1 cellular context compared by ENCODE assay signal in genomic region chr7:106313456-106313891, GRCh38.
TF ChIP-seq lines count a peak whose summit lies in the region.

No MANE protein-coding gene starts in this region.

TF ChIP-seq in SK-N-SH, 30 proteins besides CTCF, POLR2A, EP300 and RAD21 (continued from another document):
- TF ChIP-seq NFIC (IDR thresholded peaks at IDR 0.05; ENCODE audit: borderline replicate concordance) (no peak), CHD2 (IDR thresholded peaks at IDR 0.05; ENCODE audit: low read length, partially characterized antibody) (no peak), GATA2 (CRISPR knock-in tag; IDR thresholded peaks at IDR 0.05) (no peak)
